In genomic region chr1:12539705-12540579, GRCh38 we compare ENCODE assay signal across 8 cellular contexts.
DNase-seq lines count a peak whose midpoint lies in the region; ATAC-seq, FAIRE-seq and TF ChIP-seq lines count a peak whose summit lies in the region.

No MANE protein-coding gene starts in this region.

- no peak for TF ChIP-seq CTCF in astrocyte (IDR thresholded peaks at IDR 0.05; ENCODE audit: insufficient read depth, low read depth, low read length)
- TF ChIP-seq CTCF in hepatocyte (IDR thresholded peaks at IDR 0.05; ENCODE audit: poor library complexity): peak; percentile 17
- no peak for TF ChIP-seq CTCF in prostate gland (IDR thresholded peaks at IDR 0.05)

- H3K4me1 Mint-ChIP-seq in astrocyte (ENCODE audit: low read depth, unreplicated experiment): no peaks in the 10 kb centered on the region
- H3K4me1 Mint-ChIP-seq in activated naive CD8-positive, alpha-beta T cell treated with anti-CD3 and anti-CD28 coated beads, Interleukin-2, amount 50 U/mL, for 24 hours: peaks cover 14% of the 10 kb centered on the region

- H3K4me2 ChIP-seq in astrocyte (ENCODE audit: low read length): peak overlapping the region; percentile 54
- peak overlapping the region; percentile 56 for H3K4me2 ChIP-seq in hepatocyte

- no peak for ATAC-seq in activated naive CD8-positive, alpha-beta T cell treated with anti-CD3 and anti-CD28 coated beads, Interleukin-2, amount 50 U/mL, for 24 hours

- H3K4me3 ChIP-seq in astrocyte (ENCODE audit: insufficient read depth, low read depth, low read length): no peak overlapping the region
- H3K4me3 ChIP-seq in hepatocyte: no peak overlapping the region
- H3K4me3 ChIP-seq in prostate gland: no peak overlapping the region

- H4K20me1 ChIP-seq in astrocyte (ENCODE audit: insufficient read depth, low read length): no peaks in the 10 kb centered on the region
- no peaks in the 10 kb centered on the region for H4K20me1 ChIP-seq in hepatocyte (ENCODE audit: insufficient read depth, poor library complexity, severe bottlenecking)

- H3K36me3 ChIP-seq in astrocyte (ENCODE audit: insufficient read depth, low read length) (no peaks in the 10 kb centered on the region), hepatocyte (replicated peaks; ENCODE audit: insufficient read depth, low read depth) (no peaks in the 10 kb centered on the region), prostate gland (no peaks in the 10 kb centered on the region)

- no peaks in the 10 kb centered on the region for H3K9me2 ChIP-seq in hepatocyte (replicated peaks; ENCODE audit: insufficient read depth)

- H3K27me3 ChIP-seq in astrocyte (ENCODE audit: insufficient read depth, low read length) (no peaks in the 10 kb centered on the region), hepatocyte (no peaks in the 10 kb centered on the region), prostate gland (replicated peaks; ENCODE audit: insufficient read depth) (no peaks in the 10 kb centered on the region)

- peak; percentile 97 for DNase-seq in ELF-1 (ENCODE audit: low read depth, low spot score)
- peak; percentile 99 for DNase-seq in astrocyte (ENCODE audit: low read depth)
- peak; percentile 80 for DNase-seq in hepatocyte (ENCODE audit: low spot score)
- DNase-seq in prostate gland (ENCODE audit: low spot score): no peak
- no peak for DNase-seq in activated naive CD8-positive, alpha-beta T cell treated with anti-CD3 and anti-CD28 coated beads, Interleukin-2, amount 50 U/mL, for 24 hours
- no peak for DNase-seq in NCI-H1092 (lab: John Stamatoyannopoulos, UW)
- no peak for DNase-seq in GF-D8 (lab: John Stamatoyannopoulos, UW)
- no peak for DNase-seq in SIG-M5 (lab: John Stamatoyannopoulos, UW)

- 25% methylated on average over 29 of the region's 34 CpGs for WGBS in hepatocyte (ENCODE audit: low lambda C conversion rate, missing lambda C conversion rate)
- 33% methylated on average over 30 of the region's 34 CpGs for WGBS in prostate gland

- peak overlapping the region; percentile 48 for H3K27ac ChIP-seq in astrocyte (ENCODE audit: low read depth, low read length)
- H3K27ac ChIP-seq in hepatocyte: peak overlapping the region; percentile 56
- peak overlapping the region; percentile 36 to 67 for H3K27ac ChIP-seq in prostate gland

- H3K36me3 Mint-ChIP-seq in astrocyte (ENCODE audit: low read depth, unreplicated experiment): no peaks in the 10 kb centered on the region
- peaks cover 14% of the 10 kb centered on the region for H3K36me3 Mint-ChIP-seq in activated naive CD8-positive, alpha-beta T cell treated with anti-CD3 and anti-CD28 coated beads, Interleukin-2, amount 50 U/mL, for 24 hours (ENCODE audit: low read depth)

- H3K27me3 Mint-ChIP-seq in astrocyte (ENCODE audit: low read depth, unreplicated experiment): peaks cover 11% of the 10 kb centered on the region
- H3K27me3 Mint-ChIP-seq in activated naive CD8-positive, alpha-beta T cell treated with anti-CD3 and anti-CD28 coated beads, Interleukin-2, amount 50 U/mL, for 24 hours: no peaks in the 10 kb centered on the region

- peak overlapping the region; percentile 39 for H3K9ac ChIP-seq in astrocyte (ENCODE audit: low read length)

- no peak overlapping the region for H3K4me3 Mint-ChIP-seq in astrocyte (ENCODE audit: unreplicated experiment)
- H3K4me3 Mint-ChIP-seq in activated naive CD8-positive, alpha-beta T cell treated with anti-CD3 and anti-CD28 coated beads, Interleukin-2, amount 50 U/mL, for 24 hours: no peak overlapping the region

- no peak for FAIRE-seq in astrocyte (lab: Jason Lieb, UNC)

- peaks cover 7% of the 10 kb centered on the region for H3K9me3 Mint-ChIP-seq in astrocyte (ENCODE audit: unreplicated experiment)
- peaks cover 21% of the 10 kb centered on the region for H3K9me3 Mint-ChIP-seq in activated naive CD8-positive, alpha-beta T cell treated with anti-CD3 and anti-CD28 coated beads, Interleukin-2, amount 50 U/mL, for 24 hours

- H3K27ac Mint-ChIP-seq in astrocyte (ENCODE audit: unreplicated experiment): no peak overlapping the region
- no peak overlapping the region for H3K27ac Mint-ChIP-seq in activated naive CD8-positive, alpha-beta T cell treated with anti-CD3 and anti-CD28 coated beads, Interleukin-2, amount 50 U/mL, for 24 hours

- intact Hi-C loops in prostate gland (cut with DNase I): loop anchor here (1.0 to 5.0 kb wide), 2 partner anchors 79 to 228 kb away; no protein-coding TSS in a partner anchor

- no peaks in the 10 kb centered on the region for H3K9me3 ChIP-seq in astrocyte (ENCODE audit: insufficient read depth, low read depth, low read length)
- H3K9me3 ChIP-seq in hepatocyte (ENCODE audit: low read depth): no peaks in the 10 kb centered on the region
- H3K9me3 ChIP-seq in prostate gland: no peaks in the 10 kb centered on the region

- TF ChIP-seq POLR2A in prostate gland (IDR thresholded peaks at IDR 0.05): no peak

- peak overlapping the region; percentile 13 for H2AFZ ChIP-seq in astrocyte (ENCODE audit: low read depth, low read length)
- no peak overlapping the region for H2AFZ ChIP-seq in hepatocyte

- H3K4me1 ChIP-seq in astrocyte (ENCODE audit: insufficient read depth, low read length): peaks cover 23% of the 10 kb centered on the region
- peaks cover 18% of the 10 kb centered on the region for H3K4me1 ChIP-seq in hepatocyte (ENCODE audit: insufficient read depth)
- no peaks in the 10 kb centered on the region for H3K4me1 ChIP-seq in prostate gland (replicated peaks)

- H3K79me2 ChIP-seq in astrocyte (ENCODE audit: insufficient read depth, low read length): no peaks in the 10 kb centered on the region
- no peaks in the 10 kb centered on the region for H3K79me2 ChIP-seq in hepatocyte

Comparison
In these comparisons a context has a peak if more than half of its experiments do, and no peak if none do; other contexts are left out.
1. DNase-seq: peak in ELF-1 (single experiment), astrocyte (single experiment) and hepatocyte (single experiment); none in prostate gland (single experiment), activated naive CD8-positive, alpha-beta T cell treated with anti-CD3 and anti-CD28 coated beads, Interleukin-2, amount 50 U/mL, for 24 hours (single experiment), NCI-H1092 (single experiment), GF-D8 (single experiment) and SIG-M5 (single experiment).
2. Peak in every context shown above with its lines, with median percentiles within 50 percentile points of each other: H3K27ac ChIP-seq.